In the genomic region with DNA sequence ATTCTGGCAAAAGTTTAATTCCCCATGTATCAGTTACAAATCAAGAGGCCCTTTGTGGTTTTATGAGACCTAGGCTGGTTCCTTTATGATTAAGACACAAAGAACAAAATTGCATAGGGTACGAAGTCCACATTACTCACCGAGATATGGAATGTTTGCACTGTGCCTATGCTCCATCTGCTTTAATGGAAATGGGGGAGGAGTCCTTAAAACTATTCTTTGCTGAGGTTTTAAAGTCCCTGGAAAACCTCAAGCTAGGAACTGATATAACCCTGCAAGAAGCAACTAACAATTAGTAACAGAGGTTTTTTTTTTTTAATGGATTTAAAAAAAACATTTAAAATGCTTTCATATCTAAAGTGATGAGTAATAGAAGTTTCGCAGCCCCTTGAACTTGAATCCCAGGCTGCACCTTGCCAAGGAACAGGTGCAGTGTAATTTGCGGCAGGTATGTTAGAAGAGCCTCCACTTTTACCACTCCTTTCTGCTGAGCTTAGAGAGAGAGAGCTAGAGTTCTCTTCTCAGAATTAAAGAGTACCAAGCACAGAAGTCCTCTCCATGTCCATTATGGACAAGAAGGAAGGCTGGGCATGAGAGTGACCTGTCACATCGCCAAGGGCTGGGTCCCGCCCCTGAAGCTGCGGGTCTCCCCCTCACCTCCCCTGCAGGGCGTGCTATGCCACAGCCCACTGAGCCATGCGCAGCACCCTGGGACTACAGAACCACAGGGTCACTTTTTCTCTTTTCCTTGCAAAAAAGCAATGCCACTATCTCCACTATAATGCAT, we compare ENCODE assay signal across 9 cellular contexts. TPM values are rescaled to one million over a fixed set of nuclear protein-coding genes. Genes with fewer than 3 reads are reported as not detected.
A peak's percentile ranks its signal among the peaks of the same experiment; 100 is the strongest.
DNase-seq lines count a peak whose midpoint lies in the region; ATAC-seq and TF ChIP-seq lines count a peak whose summit lies in the region.
"Had no signal": no experiment of that assay in that cellular context is flagged by ENCODE, and none has a peak within 500 bp of the region (broad histone marks: within the 10 kb centered on the region; RNA-seq: fewer than 3 reads in every experiment).

No MANE protein-coding gene starts in this region.

- H3K27me3 ChIP-seq in lung (ENCODE audit: control insufficient read depth, insufficient read depth), result no peaks in the 10 kb centered on the region
- H3K27me3 ChIP-seq: SJSA1 had no signal

- H3K36me3 Mint-ChIP-seq in activated naive CD8-positive, alpha-beta T cell, result peaks cover 7% of the 10 kb centered on the region

- no peaks in the 10 kb centered on the region for H3K9me3 Mint-ChIP-seq in activated naive CD8-positive, alpha-beta T cell (ENCODE audit: low read depth)

- H3K4me3 Mint-ChIP-seq in activated naive CD8-positive, alpha-beta T cell, result peak overlapping the region; percentile 85

- peaks cover 14 to 21% of the 10 kb centered on the region in 2 donors for H3K4me1 ChIP-seq in lung (ENCODE audit: control insufficient read depth in 2 of 2, insufficient read depth in 2 of 2, low read length in 2 of 2)

- H3K9me3 ChIP-seq in lung (ENCODE audit: control insufficient read depth in 2 of 2, insufficient read depth in 1 of 2, low read length in 1 of 2), result no peaks in the 10 kb centered on the region
- H3K9me3 ChIP-seq: SJSA1 had no signal

- H3K36me3 ChIP-seq in lung (ENCODE audit: control insufficient read depth in 2 of 2, insufficient read depth in 2 of 2, low read length in 2 of 2), result peaks cover 8 to 10% of the 10 kb centered on the region in 2 donors

- peak overlapping the region; percentile 71 for H3K27ac Mint-ChIP-seq in activated naive CD8-positive, alpha-beta T cell

- peaks cover 57% of the 10 kb centered on the region for H3K4me1 Mint-ChIP-seq in activated naive CD8-positive, alpha-beta T cell (ENCODE audit: low read depth)

- DNase-seq in AML-193 (lab: John Stamatoyannopoulos, UW), result peak; percentile 59 to 62
- peak; percentile 97 for DNase-seq in HT-29 (ENCODE audit: low spot score)
- no peak for DNase-seq in lung (ENCODE audit: low spot score)
- DNase-seq in GM10266 (ENCODE audit: extremely low spot score), result no peak
- DNase-seq in epidermal melanocyte (ENCODE audit: insufficient read length, low spot score), result no peak

- WGBS in lung, 2 donors, result 21 to 23% methylated on average over 9 of the region's 9 CpGs

- TF ChIP-seq CTCF in lung (IDR thresholded peaks at IDR 0.05; ENCODE audit: control extremely low read depth, extremely low read depth) (no peak), GM10266 (IDR thresholded peaks at IDR 0.05; ENCODE audit: control insufficient read depth, insufficient read depth, low read depth, missing control alignments) (no peak)

- H3K4me3 ChIP-seq in lung, result peak overlapping the region; percentile 64
- H3K4me3 ChIP-seq: SJSA1 had no signal

- peak overlapping the region in 1 of 2 donors; percentile 95 for H3K27ac ChIP-seq in lung (ENCODE audit: low read depth in 1 of 2, low read length in 1 of 2)
- H3K27ac ChIP-seq: SJSA1 had no signal

- no peaks in the 10 kb centered on the region for H3K27me3 Mint-ChIP-seq in activated naive CD8-positive, alpha-beta T cell

- no peak for ATAC-seq in lung (ENCODE audit: insufficient read depth, low FRiP score)
- ATAC-seq in HG03439 (IDR thresholded peaks at IDR 0.05; ENCODE audit: unreplicated experiment), result no peak
- no peak for ATAC-seq in GM19395 (IDR thresholded peaks at IDR 0.05; ENCODE audit: unreplicated experiment)

RNA-seq across cellular contexts. Expression of a gene that starts 2.3 kb away (rescaled TPM):
- total RNA-seq in HT-29 (2014; rRNA removed; shearing (Covaris generic)), result 75.5 and 93.2 TPM in 2 replicates
- total RNA-seq in lung, result 100 to 1,000 TPM in 1 of 2 donors, 10 to 100 TPM in 1; 58.0 to 106 TPM
- 100 to 1,000 TPM in 1 of 2 donors, 10 to 100 TPM in 1; 85.1 to 242 TPM for polyA plus RNA-seq in lung

Comparison
In these comparisons a context has a peak if more than half of its experiments do, and no peak if none do; other contexts are left out.
1. DNase-seq: peak in AML-193 (2 of 2) and HT-29 (single experiment); none in lung (single experiment), GM10266 (single experiment) and epidermal melanocyte (single experiment).